ENCODE assay signal across 8 cellular contexts in the genomic region with DNA sequence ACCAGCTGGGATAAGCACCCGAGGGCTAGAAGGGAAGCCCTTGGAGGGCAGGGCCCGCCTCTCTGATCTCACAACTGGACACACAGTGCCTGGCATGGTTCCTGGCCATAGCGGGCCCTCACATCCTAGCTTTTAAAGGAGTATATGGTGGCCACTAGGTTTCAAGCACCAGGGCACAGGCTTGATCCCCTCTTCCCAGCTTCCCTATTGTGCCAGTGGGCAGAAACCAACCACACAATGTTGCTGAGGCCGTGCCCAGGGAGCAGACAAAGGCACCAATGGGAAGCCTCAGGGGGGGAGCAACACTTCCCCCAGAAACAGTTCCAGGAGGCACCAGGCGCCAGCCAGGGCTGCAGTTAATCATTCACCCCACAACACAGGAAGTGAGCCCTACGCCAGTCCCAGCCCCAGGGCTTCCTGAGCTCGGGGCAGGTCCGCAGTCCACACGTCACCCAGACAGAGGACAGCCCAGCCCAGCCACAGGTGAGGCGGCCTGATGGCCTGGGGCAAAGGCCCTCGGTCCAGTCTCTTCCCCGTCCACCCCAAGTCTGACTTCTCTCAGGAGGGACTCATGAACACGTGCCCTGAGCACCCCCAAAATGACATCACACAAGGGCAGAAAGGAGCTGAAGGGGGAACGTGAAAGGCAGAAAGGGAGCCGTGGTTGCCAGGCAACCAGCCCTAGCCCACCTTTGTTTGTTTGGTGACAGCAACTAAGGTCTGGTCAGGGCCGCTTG. TPM values are rescaled to one million over a fixed set of nuclear protein-coding genes. Genes with fewer than 3 reads are reported as not detected.
DNase-seq lines count a peak whose midpoint lies in the region; ATAC-seq and TF ChIP-seq lines count a peak whose summit lies in the region.

No MANE protein-coding gene starts in this region.

- H3K9me3 Mint-ChIP-seq in activated naive CD8-positive, alpha-beta T cell treated with anti-CD3 and anti-CD28 coated beads, Interleukin-2, amount 50 U/mL, for 24 hours, result no peaks in the 10 kb centered on the region
- peaks cover 7% of the 10 kb centered on the region for H3K9me3 Mint-ChIP-seq in glutamatergic neuron (ENCODE audit: unreplicated experiment)

- 37% methylated on average over 3 of the region's 16 CpGs for WGBS in right lobe of liver (ENCODE audit: insufficient coverage, low coverage, low lambda C conversion rate, missing lambda C conversion rate)
- WGBS in urinary bladder, result 73% methylated on average over 16 of the region's 16 CpGs
- 63 to 72% methylated on average over 13 to 14 of the region's 16 CpGs for WGBS in tibial nerve, 2 donors

- H3K4me3 Mint-ChIP-seq in activated naive CD8-positive, alpha-beta T cell treated with anti-CD3 and anti-CD28 coated beads, Interleukin-2, amount 50 U/mL, for 24 hours, result no peak overlapping the region
- H3K4me3 Mint-ChIP-seq in glutamatergic neuron (ENCODE audit: unreplicated experiment), result no peak overlapping the region

- TF ChIP-seq CTCF in right lobe of liver (IDR thresholded peaks at IDR 0.05) (no peak), glutamatergic neuron (IDR thresholded peaks at IDR 0.05; ENCODE audit: partially characterized antibody, unreplicated experiment) (no peak), tibial nerve (IDR thresholded peaks at IDR 0.05) (no peak)

- ATAC-seq in Right ventricle myocardium superior (ENCODE audit: poor library complexity) (no peak), HG03521 (IDR thresholded peaks at IDR 0.05; ENCODE audit: unreplicated experiment) (peak; percentile 76), right lobe of liver (peak; percentile 98 to 99 (median 99))
- peak; percentile 72 for ATAC-seq in activated naive CD8-positive, alpha-beta T cell treated with anti-CD3 and anti-CD28 coated beads, Interleukin-2, amount 50 U/mL, for 24 hours

- peaks cover 0 to 15% (median 6%) of the 10 kb centered on the region in 4 donors for H3K4me1 ChIP-seq in right lobe of liver
- no peaks in the 10 kb centered on the region for H3K4me1 ChIP-seq in urinary bladder (ENCODE audit: insufficient read depth)
- H3K4me1 ChIP-seq in tibial nerve, result peaks cover 0 to 22% (median 0%) of the 10 kb centered on the region in 4 donors

- H3K4me1 Mint-ChIP-seq in activated naive CD8-positive, alpha-beta T cell treated with anti-CD3 and anti-CD28 coated beads, Interleukin-2, amount 50 U/mL, for 24 hours, result peaks cover 9% of the 10 kb centered on the region
- no peaks in the 10 kb centered on the region for H3K4me1 Mint-ChIP-seq in glutamatergic neuron (ENCODE audit: low read depth, unreplicated experiment)

- H3K36me3 ChIP-seq in right lobe of liver (peaks cover 0 to 15% (median 7%) of the 10 kb centered on the region in 4 donors), urinary bladder (ENCODE audit: insufficient read depth) (peaks cover 2% of the 10 kb centered on the region), tibial nerve (peaks cover 0 to 74% (median 2%) of the 10 kb centered on the region in 3 donors)

- TF ChIP-seq EP300 in tibial nerve (IDR thresholded peaks at IDR 0.05), result no peak

- DNase-seq in Right ventricle myocardium superior (peak; percentile 44), cardiac septum (ENCODE audit: low spot score) (no peak), right lobe of liver (peak; percentile 83 to 93 (median 93)), glutamatergic neuron (no peak), tibial nerve (ENCODE audit: low spot score in 2 of 2) (no peak)
- peak; percentile 8 for DNase-seq in activated naive CD8-positive, alpha-beta T cell treated with anti-CD3 and anti-CD28 coated beads, Interleukin-2, amount 50 U/mL, for 24 hours

- TF ChIP-seq POLR2A in right lobe of liver (IDR thresholded peaks at IDR 0.05), result peak; percentile 85
- no peak for TF ChIP-seq POLR2A in tibial nerve (IDR thresholded peaks at IDR 0.05)

- H3K27ac ChIP-seq in right lobe of liver, result peak overlapping the region; percentile 65 to 86 (median 85)
- peak overlapping the region; percentile 93 for H3K27ac ChIP-seq in urinary bladder (ENCODE audit: low read depth)
- H3K27ac ChIP-seq in tibial nerve, result peak overlapping the region in 2 of 4 donors; percentile 12 to 67

- H3K27me3 ChIP-seq in right lobe of liver (no peaks in the 10 kb centered on the region), tibial nerve (no peaks in the 10 kb centered on the region)

- H3K36me3 Mint-ChIP-seq in activated naive CD8-positive, alpha-beta T cell treated with anti-CD3 and anti-CD28 coated beads, Interleukin-2, amount 50 U/mL, for 24 hours (ENCODE audit: low read depth), result peaks cover 5% of the 10 kb centered on the region
- H3K36me3 Mint-ChIP-seq in glutamatergic neuron (ENCODE audit: unreplicated experiment), result no peaks in the 10 kb centered on the region

- H3K9me3 ChIP-seq in right lobe of liver (no peaks in the 10 kb centered on the region), tibial nerve (no peaks in the 10 kb centered on the region)

- intact Hi-C loops in Right ventricle myocardium superior (cut with DNase I) (no loop called here), cardiac septum (cut with DNase I) (no loop called here), right lobe of liver (cut with DNase I) (no loop called here)

- peak overlapping the region; percentile 62 for H3K27ac Mint-ChIP-seq in activated naive CD8-positive, alpha-beta T cell treated with anti-CD3 and anti-CD28 coated beads, Interleukin-2, amount 50 U/mL, for 24 hours
- no peak overlapping the region for H3K27ac Mint-ChIP-seq in glutamatergic neuron (ENCODE audit: unreplicated experiment)

- H3K4me3 ChIP-seq in right lobe of liver, result peak overlapping the region in 1 of 3 donors; percentile 42
- no peak overlapping the region for H3K4me3 ChIP-seq in urinary bladder (ENCODE audit: low read depth, low read length)
- H3K4me3 ChIP-seq in tibial nerve, result no peak overlapping the region

- no peaks in the 10 kb centered on the region for H3K27me3 Mint-ChIP-seq in activated naive CD8-positive, alpha-beta T cell treated with anti-CD3 and anti-CD28 coated beads, Interleukin-2, amount 50 U/mL, for 24 hours
- H3K27me3 Mint-ChIP-seq in glutamatergic neuron (ENCODE audit: unreplicated experiment), result peaks cover 2% of the 10 kb centered on the region

RNA-seq across cellular contexts. Expression of gene SMIM5, which starts 12.8 kb away (rescaled TPM):
- 12.5 TPM for total RNA-seq in Right ventricle myocardium superior
- total RNA-seq in cardiac septum, result 1.7 TPM
- total RNA-seq in right lobe of liver, result under 1 TPM in 5 of 6 experiments, not detected in 1; 0.06 to 0.78 (median 0.29) TPM
- total RNA-seq in urinary bladder, result 4.0 TPM
- 3.6 TPM for polyA plus RNA-seq in urinary bladder
- total RNA-seq in glutamatergic neuron (ENCODE audit: unreplicated experiment), result 0.20 TPM
- 10 to 100 TPM; 17.3 to 41.1 (median 25.0) TPM for total RNA-seq in tibial nerve

RNA-seq across cellular contexts. Expression of gene RECQL5, which starts 20.9 kb away (rescaled TPM):
- 14.1 TPM for total RNA-seq in Right ventricle myocardium superior
- total RNA-seq in cardiac septum, result 11.3 TPM
- 10 to 100 TPM; 13.5 to 24.8 (median 18.4) TPM for total RNA-seq in right lobe of liver
- total RNA-seq in urinary bladder, result 22.2 TPM
- 19.6 TPM for polyA plus RNA-seq in urinary bladder
- 49.8 TPM for total RNA-seq in glutamatergic neuron (ENCODE audit: unreplicated experiment)
- total RNA-seq in tibial nerve, result 10 to 100 TPM; 23.2 to 51.9 (median 34.7) TPM

RNA-seq across cellular contexts. Expression of gene SAP30BP, which starts 21.1 kb away (rescaled TPM):
- 40.0 TPM for total RNA-seq in Right ventricle myocardium superior
- total RNA-seq in cardiac septum, result 47.2 TPM
- 10 to 100 TPM; 24.0 to 36.0 (median 27.0) TPM for total RNA-seq in right lobe of liver
- total RNA-seq in urinary bladder, result 37.7 TPM
- polyA plus RNA-seq in urinary bladder, result 87.0 TPM
- 115 TPM for total RNA-seq in glutamatergic neuron (ENCODE audit: unreplicated experiment)
- 100 to 1,000 TPM in 2 of 4 donors, 10 to 100 TPM in 2; 63.9 to 119 (median 95.3) TPM for total RNA-seq in tibial nerve

RNA-seq across cellular contexts. Expression of gene MYO15B, which starts 58.5 kb away (rescaled TPM):
- 37.1 TPM for total RNA-seq in Right ventricle myocardium superior
- total RNA-seq in cardiac septum, result 62.8 TPM
- 100 to 1,000 TPM in 1 of 6 experiments, 10 to 100 TPM in 5; 26.4 to 104 (median 52.9) TPM for total RNA-seq in right lobe of liver
- 108 TPM for total RNA-seq in urinary bladder
- 78.1 TPM for polyA plus RNA-seq in urinary bladder
- 82.6 TPM for total RNA-seq in glutamatergic neuron (ENCODE audit: unreplicated experiment)
- total RNA-seq in tibial nerve, result 100 to 1,000 TPM; 150 to 327 (median 278) TPM

Comparison
In these comparisons a context has a peak if more than half of its experiments do, and no peak if none do; other contexts are left out.
1. DNase-seq: peak in Right ventricle myocardium superior (single experiment), activated naive CD8-positive, alpha-beta T cell treated with anti-CD3 and anti-CD28 coated beads, Interleukin-2, amount 50 U/mL, for 24 hours (single experiment) and right lobe of liver (3 of 3); none in cardiac septum (single experiment), glutamatergic neuron (single experiment) and tibial nerve (0 of 2).